1 cellular context compared by ENCODE assay signal in the genomic region with DNA sequence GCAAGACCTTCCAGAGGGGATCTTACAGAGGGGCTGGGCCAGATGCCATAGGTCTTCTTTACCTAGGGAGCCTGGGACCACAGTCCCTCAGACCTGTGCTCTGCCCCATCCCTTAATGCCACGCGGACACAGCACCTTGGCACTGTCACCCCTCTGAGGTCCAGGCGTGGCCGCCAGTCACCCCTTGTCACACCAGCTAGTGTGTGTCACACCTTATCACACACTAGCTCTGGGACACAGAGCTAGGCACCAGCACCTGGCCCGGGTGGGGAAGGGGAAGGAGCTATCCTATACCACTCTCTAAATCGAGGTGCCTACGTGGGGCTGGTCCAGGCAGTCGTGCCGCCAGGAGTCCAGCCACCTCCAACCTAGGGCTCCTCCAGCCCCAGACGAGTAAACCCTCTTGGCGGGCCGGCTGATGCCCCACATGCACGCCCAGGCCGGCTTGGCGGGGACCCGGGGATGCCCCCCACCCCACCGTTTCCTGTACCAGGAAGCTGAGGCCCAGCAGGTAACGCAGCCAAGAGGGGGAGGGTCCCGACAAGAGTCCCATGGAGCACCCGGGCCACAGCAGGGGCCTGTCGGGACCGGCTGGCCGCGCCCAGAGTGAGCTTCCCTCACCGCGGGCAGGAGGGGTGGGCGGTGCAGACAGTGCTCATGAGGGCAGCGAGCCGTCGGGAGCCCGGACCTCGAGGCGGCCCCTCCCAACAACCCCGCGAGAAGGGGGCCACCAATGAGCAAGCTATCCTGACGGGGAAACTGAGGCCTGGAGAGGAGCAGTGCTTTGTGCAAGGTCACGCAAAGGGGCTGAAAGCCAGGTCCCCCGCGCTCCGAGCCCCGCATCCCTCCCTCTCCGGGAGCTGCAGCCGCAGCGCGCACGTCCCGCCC.
TF ChIP-seq lines count a peak whose summit lies in the region.

No MANE protein-coding gene starts in this region.

TF ChIP-seq in HepG2, 621 proteins besides CTCF, POLR2A, EP300 and RAD21 (continued from another document and continues in another):
- 0 out of 2 replicates have a peak, but pooled peaks have one; percentile 4 for TF ChIP-seq ZNF430 (CRISPR knock-in tag; IDR thresholded peaks at IDR 0.05)
- no peak for TF ChIP-seq SP4 (CRISPR knock-in tag; IDR thresholded peaks at IDR 0.05)
- TF ChIP-seq HMG20B (CRISPR knock-in tag; conservative IDR thresholded peaks at IDR 0.05), result no peak
- 0 out of 2 replicates have a peak, but pooled peaks have one; percentile 9 for TF ChIP-seq KLF12 (CRISPR knock-in tag; IDR thresholded peaks at IDR 0.05; ENCODE audit: borderline replicate concordance)
- no peak for TF ChIP-seq NR3C1 (CRISPR knock-in tag; IDR thresholded peaks at IDR 0.05)
- TF ChIP-seq, protein P1, sequence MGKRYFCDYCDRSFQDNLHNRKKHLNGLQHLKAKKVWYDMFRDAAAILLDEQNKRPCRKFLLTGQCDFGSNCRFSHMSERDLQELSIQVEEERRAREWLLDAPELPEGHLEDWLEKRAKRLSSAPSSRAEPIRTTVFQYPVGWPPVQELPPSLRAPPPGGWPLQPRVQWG (CRISPR knock-in tag; IDR thresholded peaks at IDR 0.05; ENCODE audit: borderline replicate concordance, low read depth), result no peak
- TF ChIP-seq KDM4B (CRISPR knock-in tag; IDR thresholded peaks at IDR 0.05), result no peak
- TF ChIP-seq ZNF510 (CRISPR knock-in tag; IDR thresholded peaks at IDR 0.05; ENCODE audit: low read depth), result no peak
- TF ChIP-seq GATAD2A (CRISPR knock-in tag; IDR thresholded peaks at IDR 0.05), result no peak
- TF ChIP-seq SALL1 (CRISPR knock-in tag; IDR thresholded peaks at IDR 0.05), result peak; percentile 27; the same call in 1 of the 2 replicates
- TF ChIP-seq ZNF253 (CRISPR knock-in tag; IDR thresholded peaks at IDR 0.05; ENCODE audit: borderline replicate concordance), result no peak
- peak; percentile 50 for TF ChIP-seq ASH2L (IDR thresholded peaks at IDR 0.05; ENCODE audit: insufficient read length, low read depth, low read length)
- TF ChIP-seq, protein P2, sequence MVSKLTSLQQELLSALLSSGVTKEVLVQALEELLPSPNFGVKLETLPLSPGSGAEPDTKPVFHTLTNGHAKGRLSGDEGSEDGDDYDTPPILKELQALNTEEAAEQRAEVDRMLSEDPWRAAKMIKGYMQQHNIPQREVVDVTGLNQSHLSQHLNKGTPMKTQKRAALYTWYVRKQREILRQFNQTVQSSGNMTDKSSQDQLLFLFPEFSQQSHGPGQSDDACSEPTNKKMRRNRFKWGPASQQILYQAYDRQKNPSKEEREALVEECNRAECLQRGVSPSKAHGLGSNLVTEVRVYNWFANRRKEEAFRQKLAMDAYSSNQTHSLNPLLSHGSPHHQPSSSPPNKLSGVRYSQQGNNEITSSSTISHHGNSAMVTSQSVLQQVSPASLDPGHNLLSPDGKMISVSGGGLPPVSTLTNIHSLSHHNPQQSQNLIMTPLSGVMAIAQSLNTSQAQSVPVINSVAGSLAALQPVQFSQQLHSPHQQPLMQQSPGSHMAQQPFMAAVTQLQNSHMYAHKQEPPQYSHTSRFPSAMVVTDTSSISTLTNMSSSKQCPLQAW (CRISPR knock-in tag; IDR thresholded peaks at IDR 0.05), result peak; percentile 58; the same call in 1 of the 2 replicates
- no peak for TF ChIP-seq NRL (CRISPR knock-in tag; IDR thresholded peaks at IDR 0.05; ENCODE audit: borderline replicate concordance)
- TF ChIP-seq, protein P3, sequence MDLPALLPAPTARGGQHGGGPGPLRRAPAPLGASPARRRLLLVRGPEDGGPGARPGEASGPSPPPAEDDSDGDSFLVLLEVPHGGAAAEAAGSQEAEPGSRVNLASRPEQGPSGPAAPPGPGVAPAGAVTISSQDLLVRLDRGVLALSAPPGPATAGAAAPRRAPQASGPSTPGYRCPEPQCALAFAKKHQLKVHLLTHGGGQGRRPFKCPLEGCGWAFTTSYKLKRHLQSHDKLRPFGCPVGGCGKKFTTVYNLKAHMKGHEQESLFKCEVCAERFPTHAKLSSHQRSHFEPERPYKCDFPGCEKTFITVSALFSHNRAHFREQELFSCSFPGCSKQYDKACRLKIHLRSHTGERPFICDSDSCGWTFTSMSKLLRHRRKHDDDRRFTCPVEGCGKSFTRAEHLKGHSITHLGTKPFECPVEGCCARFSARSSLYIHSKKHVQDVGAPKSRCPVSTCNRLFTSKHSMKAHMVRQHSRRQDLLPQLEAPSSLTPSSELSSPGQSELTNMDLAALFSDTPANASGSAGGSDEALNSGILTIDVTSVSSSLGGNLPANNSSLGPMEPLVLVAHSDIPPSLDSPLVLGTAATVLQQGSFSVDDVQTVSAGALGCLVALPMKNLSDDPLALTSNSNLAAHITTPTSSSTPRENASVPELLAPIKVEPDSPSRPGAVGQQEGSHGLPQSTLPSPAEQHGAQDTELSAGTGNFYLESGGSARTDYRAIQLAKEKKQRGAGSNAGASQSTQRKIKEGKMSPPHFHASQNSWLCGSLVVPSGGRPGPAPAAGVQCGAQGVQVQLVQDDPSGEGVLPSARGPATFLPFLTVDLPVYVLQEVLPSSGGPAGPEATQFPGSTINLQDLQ (CRISPR knock-in tag; IDR thresholded peaks at IDR 0.05), result 0 out of 2 replicates have a peak, but pooled peaks have one; percentile 36
- TF ChIP-seq, protein P4, sequence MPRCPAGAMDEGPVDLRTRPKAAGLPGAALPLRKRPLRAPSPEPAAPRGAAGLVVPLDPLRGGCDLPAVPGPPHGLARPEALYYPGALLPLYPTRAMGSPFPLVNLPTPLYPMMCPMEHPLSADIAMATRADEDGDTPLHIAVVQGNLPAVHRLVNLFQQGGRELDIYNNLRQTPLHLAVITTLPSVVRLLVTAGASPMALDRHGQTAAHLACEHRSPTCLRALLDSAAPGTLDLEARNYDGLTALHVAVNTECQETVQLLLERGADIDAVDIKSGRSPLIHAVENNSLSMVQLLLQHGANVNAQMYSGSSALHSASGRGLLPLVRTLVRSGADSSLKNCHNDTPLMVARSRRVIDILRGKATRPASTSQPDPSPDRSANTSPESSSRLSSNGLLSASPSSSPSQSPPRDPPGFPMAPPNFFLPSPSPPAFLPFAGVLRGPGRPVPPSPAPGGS (CRISPR knock-in tag; IDR thresholded peaks at IDR 0.05), result no peak
- TF ChIP-seq, protein P5, sequence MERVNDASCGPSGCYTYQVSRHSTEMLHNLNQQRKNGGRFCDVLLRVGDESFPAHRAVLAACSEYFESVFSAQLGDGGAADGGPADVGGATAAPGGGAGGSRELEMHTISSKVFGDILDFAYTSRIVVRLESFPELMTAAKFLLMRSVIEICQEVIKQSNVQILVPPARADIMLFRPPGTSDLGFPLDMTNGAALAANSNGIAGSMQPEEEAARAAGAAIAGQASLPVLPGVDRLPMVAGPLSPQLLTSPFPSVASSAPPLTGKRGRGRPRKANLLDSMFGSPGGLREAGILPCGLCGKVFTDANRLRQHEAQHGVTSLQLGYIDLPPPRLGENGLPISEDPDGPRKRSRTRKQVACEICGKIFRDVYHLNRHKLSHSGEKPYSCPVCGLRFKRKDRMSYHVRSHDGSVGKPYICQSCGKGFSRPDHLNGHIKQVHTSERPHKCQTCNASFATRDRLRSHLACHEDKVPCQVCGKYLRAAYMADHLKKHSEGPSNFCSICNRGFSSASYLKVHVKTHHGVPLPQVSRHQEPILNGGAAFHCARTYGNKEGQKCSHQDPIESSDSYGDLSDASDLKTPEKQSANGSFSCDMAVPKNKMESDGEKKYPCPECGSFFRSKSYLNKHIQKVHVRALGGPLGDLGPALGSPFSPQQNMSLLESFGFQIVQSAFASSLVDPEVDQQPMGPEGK (CRISPR knock-in tag; IDR thresholded peaks at IDR 0.05), result no peak; the same call in 1 of the 2 replicates
- TF ChIP-seq ZNF263 (CRISPR knock-in tag; IDR thresholded peaks at IDR 0.05), result peak; percentile 77
- TF ChIP-seq MTF2 (CRISPR knock-in tag; IDR thresholded peaks at IDR 0.05; ENCODE audit: borderline replicate concordance), result no peak
- TF ChIP-seq, protein P6, sequence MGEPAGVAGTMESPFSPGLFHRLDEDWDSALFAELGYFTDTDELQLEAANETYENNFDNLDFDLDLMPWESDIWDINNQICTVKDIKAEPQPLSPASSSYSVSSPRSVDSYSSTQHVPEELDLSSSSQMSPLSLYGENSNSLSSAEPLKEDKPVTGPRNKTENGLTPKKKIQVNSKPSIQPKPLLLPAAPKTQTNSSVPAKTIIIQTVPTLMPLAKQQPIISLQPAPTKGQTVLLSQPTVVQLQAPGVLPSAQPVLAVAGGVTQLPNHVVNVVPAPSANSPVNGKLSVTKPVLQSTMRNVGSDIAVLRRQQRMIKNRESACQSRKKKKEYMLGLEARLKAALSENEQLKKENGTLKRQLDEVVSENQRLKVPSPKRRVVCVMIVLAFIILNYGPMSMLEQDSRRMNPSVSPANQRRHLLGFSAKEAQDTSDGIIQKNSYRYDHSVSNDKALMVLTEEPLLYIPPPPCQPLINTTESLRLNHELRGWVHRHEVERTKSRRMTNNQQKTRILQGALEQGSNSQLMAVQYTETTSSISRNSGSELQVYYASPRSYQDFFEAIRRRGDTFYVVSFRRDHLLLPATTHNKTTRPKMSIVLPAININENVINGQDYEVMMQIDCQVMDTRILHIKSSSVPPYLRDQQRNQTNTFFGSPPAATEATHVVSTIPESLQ (CRISPR knock-in tag; conservative IDR thresholded peaks at IDR 0.05), result no peak
- TF ChIP-seq, protein P7, sequence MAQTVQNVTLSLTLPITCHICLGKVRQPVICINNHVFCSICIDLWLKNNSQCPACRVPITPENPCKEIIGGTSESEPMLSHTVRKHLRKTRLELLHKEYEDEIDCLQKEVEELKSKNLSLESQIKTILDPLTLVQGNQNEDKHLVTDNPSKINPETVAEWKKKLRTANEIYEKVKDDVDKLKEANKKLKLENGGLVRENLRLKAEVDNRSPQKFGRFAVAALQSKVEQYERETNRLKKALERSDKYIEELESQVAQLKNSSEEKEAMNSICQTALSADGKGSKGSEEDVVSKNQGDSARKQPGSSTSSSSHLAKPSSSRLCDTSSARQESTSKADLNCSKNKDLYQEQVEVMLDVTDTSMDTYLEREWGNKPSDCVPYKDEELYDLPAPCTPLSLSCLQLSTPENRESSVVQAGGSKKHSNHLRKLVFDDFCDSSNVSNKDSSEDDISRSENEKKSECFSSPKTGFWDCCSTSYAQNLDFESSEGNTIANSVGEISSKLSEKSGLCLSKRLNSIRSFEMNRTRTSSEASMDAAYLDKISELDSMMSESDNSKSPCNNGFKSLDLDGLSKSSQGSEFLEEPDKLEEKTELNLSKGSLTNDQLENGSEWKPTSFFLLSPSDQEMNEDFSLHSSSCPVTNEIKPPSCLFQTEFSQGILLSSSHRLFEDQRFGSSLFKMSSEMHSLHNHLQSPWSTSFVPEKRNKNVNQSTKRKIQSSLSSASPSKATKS (CRISPR knock-in tag; IDR thresholded peaks at IDR 0.05), result no peak
- TF ChIP-seq, protein P8, sequence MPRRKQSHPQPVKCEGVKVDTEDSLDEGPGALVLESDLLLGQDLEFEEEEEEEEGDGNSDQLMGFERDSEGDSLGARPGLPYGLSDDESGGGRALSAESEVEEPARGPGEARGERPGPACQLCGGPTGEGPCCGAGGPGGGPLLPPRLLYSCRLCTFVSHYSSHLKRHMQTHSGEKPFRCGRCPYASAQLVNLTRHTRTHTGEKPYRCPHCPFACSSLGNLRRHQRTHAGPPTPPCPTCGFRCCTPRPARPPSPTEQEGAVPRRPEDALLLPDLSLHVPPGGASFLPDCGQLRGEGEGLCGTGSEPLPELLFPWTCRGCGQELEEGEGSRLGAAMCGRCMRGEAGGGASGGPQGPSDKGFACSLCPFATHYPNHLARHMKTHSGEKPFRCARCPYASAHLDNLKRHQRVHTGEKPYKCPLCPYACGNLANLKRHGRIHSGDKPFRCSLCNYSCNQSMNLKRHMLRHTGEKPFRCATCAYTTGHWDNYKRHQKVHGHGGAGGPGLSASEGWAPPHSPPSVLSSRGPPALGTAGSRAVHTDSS (CRISPR knock-in tag; conservative IDR thresholded peaks at IDR 0.05), result 0 out of 2 replicates have a peak, but pooled peaks have one; percentile 14
- TF ChIP-seq HNRNPL (IDR thresholded peaks at IDR 0.05; ENCODE audit: low read depth, low read length), result 0 out of 2 replicates have a peak, but pooled peaks have one; percentile 23
- TF ChIP-seq, protein P9, sequence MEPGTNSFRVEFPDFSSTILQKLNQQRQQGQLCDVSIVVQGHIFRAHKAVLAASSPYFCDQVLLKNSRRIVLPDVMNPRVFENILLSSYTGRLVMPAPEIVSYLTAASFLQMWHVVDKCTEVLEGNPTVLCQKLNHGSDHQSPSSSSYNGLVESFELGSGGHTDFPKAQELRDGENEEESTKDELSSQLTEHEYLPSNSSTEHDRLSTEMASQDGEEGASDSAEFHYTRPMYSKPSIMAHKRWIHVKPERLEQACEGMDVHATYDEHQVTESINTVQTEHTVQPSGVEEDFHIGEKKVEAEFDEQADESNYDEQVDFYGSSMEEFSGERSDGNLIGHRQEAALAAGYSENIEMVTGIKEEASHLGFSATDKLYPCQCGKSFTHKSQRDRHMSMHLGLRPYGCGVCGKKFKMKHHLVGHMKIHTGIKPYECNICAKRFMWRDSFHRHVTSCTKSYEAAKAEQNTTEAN (CRISPR knock-in tag; conservative IDR thresholded peaks at IDR 0.05), result 0 out of 2 replicates have a peak, but pooled peaks have one; percentile 54
- no peak for TF ChIP-seq GZF1 (CRISPR knock-in tag; IDR thresholded peaks at IDR 0.05)
- TF ChIP-seq, protein P10, sequence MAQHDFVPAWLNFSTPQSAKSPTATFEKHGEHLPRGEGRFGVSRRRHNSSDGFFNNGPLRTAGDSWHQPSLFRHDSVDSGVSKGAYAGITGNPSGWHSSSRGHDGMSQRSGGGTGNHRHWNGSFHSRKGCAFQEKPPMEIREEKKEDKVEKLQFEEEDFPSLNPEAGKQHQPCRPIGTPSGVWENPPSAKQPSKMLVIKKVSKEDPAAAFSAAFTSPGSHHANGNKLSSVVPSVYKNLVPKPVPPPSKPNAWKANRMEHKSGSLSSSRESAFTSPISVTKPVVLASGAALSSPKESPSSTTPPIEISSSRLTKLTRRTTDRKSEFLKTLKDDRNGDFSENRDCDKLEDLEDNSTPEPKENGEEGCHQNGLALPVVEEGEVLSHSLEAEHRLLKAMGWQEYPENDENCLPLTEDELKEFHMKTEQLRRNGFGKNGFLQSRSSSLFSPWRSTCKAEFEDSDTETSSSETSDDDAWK (CRISPR knock-in tag; IDR thresholded peaks at IDR 0.05), result no peak
- no peak for TF ChIP-seq XBP1 (CRISPR knock-in tag; IDR thresholded peaks at IDR 0.05)
- TF ChIP-seq, protein P11, sequence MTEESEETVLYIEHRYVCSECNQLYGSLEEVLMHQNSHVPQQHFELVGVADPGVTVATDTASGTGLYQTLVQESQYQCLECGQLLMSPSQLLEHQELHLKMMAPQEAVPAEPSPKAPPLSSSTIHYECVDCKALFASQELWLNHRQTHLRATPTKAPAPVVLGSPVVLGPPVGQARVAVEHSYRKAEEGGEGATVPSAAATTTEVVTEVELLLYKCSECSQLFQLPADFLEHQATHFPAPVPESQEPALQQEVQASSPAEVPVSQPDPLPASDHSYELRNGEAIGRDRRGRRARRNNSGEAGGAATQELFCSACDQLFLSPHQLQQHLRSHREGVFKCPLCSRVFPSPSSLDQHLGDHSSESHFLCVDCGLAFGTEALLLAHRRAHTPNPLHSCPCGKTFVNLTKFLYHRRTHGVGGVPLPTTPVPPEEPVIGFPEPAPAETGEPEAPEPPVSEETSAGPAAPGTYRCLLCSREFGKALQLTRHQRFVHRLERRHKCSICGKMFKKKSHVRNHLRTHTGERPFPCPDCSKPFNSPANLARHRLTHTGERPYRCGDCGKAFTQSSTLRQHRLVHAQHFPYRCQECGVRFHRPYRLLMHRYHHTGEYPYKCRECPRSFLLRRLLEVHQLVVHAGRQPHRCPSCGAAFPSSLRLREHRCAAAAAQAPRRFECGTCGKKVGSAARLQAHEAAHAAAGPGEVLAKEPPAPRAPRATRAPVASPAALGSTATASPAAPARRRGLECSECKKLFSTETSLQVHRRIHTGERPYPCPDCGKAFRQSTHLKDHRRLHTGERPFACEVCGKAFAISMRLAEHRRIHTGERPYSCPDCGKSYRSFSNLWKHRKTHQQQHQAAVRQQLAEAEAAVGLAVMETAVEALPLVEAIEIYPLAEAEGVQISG (CRISPR knock-in tag; IDR thresholded peaks at IDR 0.05), result 0 out of 2 replicates have a peak, but pooled peaks have one; percentile 12
- no peak for TF ChIP-seq SUZ12 (IDR thresholded peaks at IDR 0.05; ENCODE audit: low read depth, low read length)
- TF ChIP-seq ZNF788 (CRISPR knock-in tag; IDR thresholded peaks at IDR 0.05; ENCODE audit: borderline replicate concordance), result peak; percentile 50; the same call in 1 of the 2 replicates
- 0 out of 2 replicates have a peak, but pooled peaks have one; percentile 54 for TF ChIP-seq ZNF674 (CRISPR knock-in tag; IDR thresholded peaks at IDR 0.05; ENCODE audit: low read depth)
